ENCODE assay signal across 23 cellular contexts in the genomic region with DNA sequence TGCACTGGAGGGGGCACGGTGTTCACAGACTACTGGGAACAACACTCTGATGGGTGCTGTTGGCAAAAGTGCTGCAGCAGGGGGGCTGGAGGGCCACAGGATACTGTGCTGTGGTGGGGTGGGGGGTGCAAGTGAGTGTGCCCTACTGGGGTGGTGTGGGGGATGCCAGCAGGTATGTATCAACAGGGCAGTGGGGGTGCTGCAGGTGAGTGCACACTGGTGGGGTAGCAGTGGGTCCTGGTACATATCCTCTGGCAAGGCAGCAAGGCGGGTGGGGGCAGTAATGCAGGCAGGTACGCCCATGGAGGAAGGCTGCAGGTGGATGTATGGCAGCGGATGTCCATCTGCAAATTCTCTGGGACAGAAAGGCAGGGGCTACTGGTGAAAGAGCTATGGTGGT. TPM values are rescaled to one million over a fixed set of nuclear protein-coding genes. Genes with fewer than 3 reads are reported as not detected.
DNase-seq lines count a peak whose midpoint lies in the region; ATAC-seq and TF ChIP-seq lines count a peak whose summit lies in the region.
"Had no signal": no experiment of that assay in that cellular context is flagged by ENCODE, and none has a peak within 500 bp of the region (broad histone marks: within the 10 kb centered on the region; RNA-seq: fewer than 3 reads in every experiment).

No MANE protein-coding gene starts in this region.

- no peaks in the 10 kb centered on the region for H3K27me3 ChIP-seq in neuronal stem cell (ENCODE audit: control insufficient read depth in 3 of 3, insufficient read depth in 3 of 3, low read depth in 1 of 3, low read length in 3 of 3)
- peaks cover 0 to 12% (median 0%) of the 10 kb centered on the region in 7 donors for H3K27me3 ChIP-seq in spleen (replicated peaks in 1 of 7)
- H3K27me3 ChIP-seq: BLaER1 treated with 17β-estradiol and CSF1 and Interleukin-3, amounts not matched to agents 10 nM and 100 nM had no signal

- H2AK5ac ChIP-seq in neuronal stem cell (ENCODE audit: low read depth, low read length), result no peak overlapping the region

- no peak overlapping the region for H3K23ac ChIP-seq in neuronal stem cell (ENCODE audit: low read depth, low read length, poor library complexity)

- H3K4me3 ChIP-seq in neuronal stem cell (ENCODE audit: low read length in 2 of 2) (peak overlapping the region in 1 of 2 donors; percentile 19), spleen (no peak overlapping the region)
- H3K4me3 ChIP-seq: A549; BLaER1 treated with 17β-estradiol and CSF1 and Interleukin-3, amounts not matched to agents 10 nM and 100 nM; GM12878 had no signal

- no peak for TF ChIP-seq CTCF in chondrocyte (IDR thresholded peaks at IDR 0.05)
- TF ChIP-seq CTCF in spleen (IDR thresholded peaks at IDR 0.05 in 8 of 11, conservative IDR thresholded peaks at IDR 0.05 in 3 of 11), result no peak
- TF ChIP-seq CTCF in GM10266 (IDR thresholded peaks at IDR 0.05; ENCODE audit: control insufficient read depth, insufficient read depth, low read depth, missing control alignments), result no peak
- TF ChIP-seq CTCF in type B pancreatic cell (conservative IDR thresholded peaks at IDR 0.05), result no peak

- H3K9me3 ChIP-seq in neuronal stem cell (replicated peaks in 1 of 2; ENCODE audit: control insufficient read depth in 2 of 2, insufficient read depth in 1 of 2, low read depth in 1 of 2, low read length in 2 of 2) (no peaks in the 10 kb centered on the region), spleen (no peaks in the 10 kb centered on the region)
- H3K9me3 ChIP-seq: A549, Caco-2 had no signal

- DNase-seq in Right ventricle myocardium inferior (ENCODE audit: missing footprints), result peak; percentile 50
- DNase-seq in cardiac septum (ENCODE audit: low spot score), result no peak
- peak; percentile 84 for DNase-seq in chondrocyte (ENCODE audit: low spot score)
- DNase-seq in neuronal stem cell (ENCODE audit: low spot score), result no peak
- peak; percentile 44 for DNase-seq in spleen
- DNase-seq in GM10266 (ENCODE audit: extremely low spot score), result no peak
- no peak for DNase-seq in type B pancreatic cell (ENCODE audit: extremely low spot score, unreplicated experiment)
- DNase-seq: AML-193; Caco-2; Calu3; CD4-positive, alpha-beta T cell; CD8-positive, alpha-beta T cell; DMS79 treated with DMSO at 0.1 percent for 48 hours; GF-D8 had no signal

- no peak overlapping the region for H3K4ac ChIP-seq in neuronal stem cell (ENCODE audit: low read length)

- peak overlapping the region; percentile 25 for H3K9ac ChIP-seq in neuronal stem cell (ENCODE audit: low read depth, low read length, poor library complexity)
- H3K9ac ChIP-seq: BLaER1 treated with 17β-estradiol and CSF1 and Interleukin-3, amounts not matched to agents 10 nM and 100 nM had no signal

- H3K27ac ChIP-seq in neuronal stem cell (replicated peaks; ENCODE audit: low read length) (no peak overlapping the region), spleen (no peak overlapping the region)
- H3K27ac ChIP-seq: 22Rv1; A549; BLaER1 treated with 17β-estradiol and CSF1 and Interleukin-3, amounts not matched to agents 10 nM and 100 nM; C4-2B had no signal

- H3K4me1 Mint-ChIP-seq in chondrocyte (ENCODE audit: low read depth) (no peaks in the 10 kb centered on the region), type B pancreatic cell (ENCODE audit: unreplicated experiment) (no peaks in the 10 kb centered on the region)

- no peak overlapping the region for H3K4me2 ChIP-seq in neuronal stem cell (ENCODE audit: insufficient read depth, low read length, poor library complexity, severe bottlenecking)
- H3K4me2 ChIP-seq: A549; BLaER1 treated with 17β-estradiol and CSF1 and Interleukin-3, amounts not matched to agents 10 nM and 100 nM had no signal

- H2AFZ ChIP-seq in neuronal stem cell (ENCODE audit: low read length), result no peak overlapping the region

- no peaks in the 10 kb centered on the region for H3K79me1 ChIP-seq in neuronal stem cell (ENCODE audit: low read depth, low read length)

- H3K18ac ChIP-seq in neuronal stem cell (ENCODE audit: low read length), result no peak overlapping the region

- peak overlapping the region; percentile 61 for H3K14ac ChIP-seq in neuronal stem cell (ENCODE audit: low read length)

- no peak overlapping the region for H2BK5ac ChIP-seq in neuronal stem cell (ENCODE audit: low read length)

- no peak overlapping the region for H4K8ac ChIP-seq in neuronal stem cell (ENCODE audit: low read depth, low read length)

- H3K36me3 Mint-ChIP-seq in chondrocyte (ENCODE audit: low read depth) (no peaks in the 10 kb centered on the region), type B pancreatic cell (no peaks in the 10 kb centered on the region)
- H3K36me3 Mint-ChIP-seq: CD8-positive, alpha-beta T cell had no signal

- no peaks in the 10 kb centered on the region for H3K4me1 ChIP-seq in neuronal stem cell (ENCODE audit: control insufficient read depth in 2 of 2, insufficient read depth in 1 of 2, low read depth in 1 of 2, low read length in 2 of 2)
- H3K4me1 ChIP-seq in spleen, result no peaks in the 10 kb centered on the region
- H3K4me1 ChIP-seq: A549; BLaER1 treated with 17β-estradiol and CSF1 and Interleukin-3, amounts not matched to agents 10 nM and 100 nM; Caco-2 had no signal

- H3K9me3 Mint-ChIP-seq in chondrocyte (ENCODE audit: low read depth) (peaks cover 3% of the 10 kb centered on the region), type B pancreatic cell (no peaks in the 10 kb centered on the region)
- H3K9me3 Mint-ChIP-seq: CD8-positive, alpha-beta T cell had no signal

- H4K91ac ChIP-seq in neuronal stem cell (ENCODE audit: low read depth, low read length, poor library complexity), result no peak overlapping the region

- H3K36me3 ChIP-seq in neuronal stem cell (replicated peaks in 1 of 2; ENCODE audit: control insufficient read depth in 2 of 2, insufficient read depth in 2 of 2, low read length in 2 of 2) (no peaks in the 10 kb centered on the region), spleen (no peaks in the 10 kb centered on the region)
- H3K36me3 ChIP-seq: BLaER1 treated with 17β-estradiol and CSF1 and Interleukin-3, amounts not matched to agents 10 nM and 100 nM had no signal

- peaks cover 8% of the 10 kb centered on the region for H3K27me3 Mint-ChIP-seq in chondrocyte (ENCODE audit: low read depth)
- no peaks in the 10 kb centered on the region for H3K27me3 Mint-ChIP-seq in type B pancreatic cell
- H3K27me3 Mint-ChIP-seq: B cell; CD4-positive, alpha-beta T cell had no signal

- ATAC-seq in Right ventricle myocardium inferior (no peak), GM18517 (IDR thresholded peaks at IDR 0.05; ENCODE audit: unreplicated experiment) (no peak)
- ATAC-seq: A549; CD8-positive, alpha-beta T cell; GM12878 had no signal

- no CpG with 5 or more reads among the region's 4 CpGs for WGBS in neuronal stem cell (ENCODE audit: extremely low coverage in 2 of 2, insufficient read length in 2 of 2, insufficient replicate concordance in 1 of 2), 2 donors
- WGBS in spleen, 5 donors, result 76 to 96% (median 95%) methylated on average over 3 to 4 of the region's 4 CpGs

- H2BK12ac ChIP-seq in neuronal stem cell (ENCODE audit: low read length), result no peak overlapping the region

- intact Hi-C loops in Right ventricle myocardium inferior (cut with DNase I) (no loop called here), cardiac septum (cut with DNase I) (no loop called here), spleen (cut with DNase I; ENCODE audit: low total_unique reads) (no loop called here)

- H3K27ac Mint-ChIP-seq in chondrocyte (ENCODE audit: unreplicated experiment) (no peak overlapping the region), type B pancreatic cell (no peak overlapping the region)
- H3K27ac Mint-ChIP-seq: B cell; CD4-positive, alpha-beta T cell; CD8-positive, alpha-beta T cell had no signal

- H2BK120ac ChIP-seq in neuronal stem cell (ENCODE audit: low read depth, low read length), result no peak overlapping the region

- H3K4me3 Mint-ChIP-seq in chondrocyte (ENCODE audit: unreplicated experiment), result no peak overlapping the region
- no peak overlapping the region for H3K4me3 Mint-ChIP-seq in type B pancreatic cell
- H3K4me3 Mint-ChIP-seq: B cell; CD4-positive, alpha-beta T cell; CD8-positive, alpha-beta T cell had no signal

- no peak for TF ChIP-seq POLR2A in spleen (IDR thresholded peaks at IDR 0.05)

- H2BK15ac ChIP-seq in neuronal stem cell (ENCODE audit: low read length), result no peak overlapping the region

RNA-seq across cellular contexts. Expression of gene CD53, which starts 48.8 kb away (rescaled TPM):
- total RNA-seq in Right ventricle myocardium inferior (17.2 TPM), cardiac septum (5.2 TPM), chondrocyte (not detected in 3 replicates), spleen (100 to 1,000 TPM; 352 to 651 (median 468) TPM), type B pancreatic cell (ENCODE audit: low replicate concordance) (not detected in 2 replicates)
- not detected for polyA plus RNA-seq in neuronal stem cell (2013, experiment 1 of 2)
- not detected for polyA plus RNA-seq in neuronal stem cell (2013, experiment 2 of 2)
- 100 to 1,000 TPM; 369 to 521 (median 457) TPM for polyA plus RNA-seq in spleen
- total RNA-seq: A172, Caco-2, Calu3 had no signal
- polyA plus RNA-seq: A549, BJ had no signal

Comparison
In these comparisons a context has a peak if more than half of its experiments do, and no peak if none do; other contexts are left out.
1. DNase-seq: peak in Right ventricle myocardium inferior (single experiment), chondrocyte (single experiment) and spleen (single experiment); none in cardiac septum (single experiment), neuronal stem cell (single experiment), GM10266 (single experiment) and type B pancreatic cell (single experiment).
2. RNA of gene CD53, which starts 48.8 kb away (total RNA-seq): 352 to 651 TPM in spleen; 17.2 TPM in Right ventricle myocardium inferior (single experiment), 5.2 TPM in cardiac septum (single experiment), not detected in type B pancreatic cell and not detected in chondrocyte; every median in the first group is over 10 times any median in the second.